ENCODE assay signal across 17 cellular contexts in genomic region chr18:63344263-63344662, GRCh38.
"Had no signal": no experiment of that assay in that cellular context is flagged by ENCODE, and none has a peak within 500 bp of the region (broad histone marks: within the 10 kb centered on the region; RNA-seq: fewer than 3 reads in every experiment).

No MANE protein-coding gene starts in this region.

- H3K9me3 ChIP-seq: vagina had no signal

- ATAC-seq: activated T-cell treated with anti-CD3 and anti-CD28 coated beads, Interleukin-2, amount 50 U/mL, for 72 hours; effector memory CD8-positive, alpha-beta T cell had no signal

- H3K27ac Mint-ChIP-seq: activated naive CD8-positive, alpha-beta T cell; stimulated activated naive CD8-positive, alpha-beta T cell treated with anti-CD3 and anti-CD28 coated beads, Interleukin-15, Interleukin-2, amounts not matched to agents 100 ng/mL and 50 ng/mL, for 24 hours had no signal

- H3K27ac ChIP-seq: vagina had no signal

- H3K27me3 ChIP-seq: vagina had no signal

- DNase-seq: activated CD4-positive, alpha-beta T cell treated with anti-CD3 and anti-CD28 coated beads, Interleukin-2, amount 10 ng/mL, durations not matched to agents 7 days and 5 days; activated CD8-positive, alpha-beta memory T cell treated with anti-CD3 and anti-CD28 coated beads, Interleukin-2, amount 50 U/mL, for 4 hours; activated gamma-delta T cell; activated T-cell treated with anti-CD3 and anti-CD28 coated beads, Interleukin-2, amount 50 U/mL, for 72 hours; caudate nucleus; effector memory CD8-positive, alpha-beta T cell; foreskin fibroblast; midbrain; occipital lobe; posterior cingulate gyrus; retina; T-helper 1 cell; T1000; trophoblast cell had no signal

- H3K9me3 Mint-ChIP-seq: activated CD4-positive, alpha-beta T cell treated with anti-CD3 and anti-CD28 coated beads, Interleukin-2, amount 10 ng/mL, durations not matched to agents 7 days and 5 days; activated T-cell treated with anti-CD3 and anti-CD28 coated beads, Interleukin-2, amount 50 U/mL, for 72 hours; effector memory CD8-positive, alpha-beta T cell; stimulated activated naive CD8-positive, alpha-beta T cell treated with anti-CD3 and anti-CD28 coated beads, Interleukin-15, Interleukin-2, amounts not matched to agents 100 ng/mL and 50 ng/mL, for 24 hours had no signal

- H3K4me3 Mint-ChIP-seq: activated CD4-positive, alpha-beta T cell treated with anti-CD3 and anti-CD28 coated beads, Interleukin-2, amount 10 ng/mL, durations not matched to agents 7 days and 5 days; activated naive CD8-positive, alpha-beta T cell; activated T-cell treated with anti-CD3 and anti-CD28 coated beads, Interleukin-2, amount 50 U/mL, for 72 hours; effector memory CD8-positive, alpha-beta T cell; stimulated activated naive CD8-positive, alpha-beta T cell treated with anti-CD3 and anti-CD28 coated beads, Interleukin-15, Interleukin-2, amounts not matched to agents 100 ng/mL and 50 ng/mL, for 24 hours had no signal

- H3K27me3 Mint-ChIP-seq: activated CD4-positive, alpha-beta T cell treated with anti-CD3 and anti-CD28 coated beads, Interleukin-2, amount 10 ng/mL, durations not matched to agents 7 days and 5 days; activated naive CD8-positive, alpha-beta T cell; effector memory CD8-positive, alpha-beta T cell; stimulated activated naive CD8-positive, alpha-beta T cell treated with anti-CD3 and anti-CD28 coated beads, Interleukin-15, Interleukin-2, amounts not matched to agents 100 ng/mL and 50 ng/mL, for 24 hours had no signal

- H3K4me3 ChIP-seq: vagina had no signal
